Comparison of ENCODE assay signal across 8 cellular contexts in genomic region chr7:1912472-1913289, GRCh38.
A peak's percentile ranks its signal among the peaks of the same experiment; 100 is the strongest.
DNase-seq lines count a peak whose midpoint lies in the region; ATAC-seq, FAIRE-seq and TF ChIP-seq lines count a peak whose summit lies in the region.
"Had no signal": no experiment of that assay in that cellular context is flagged by ENCODE, and none has a peak within 500 bp of the region (broad histone marks: within the 10 kb centered on the region; RNA-seq: fewer than 3 reads in every experiment).

No MANE protein-coding gene starts in this region.

- CTCF ChIA-PET in PC-3 (lab: Charles Lee) = no interaction called here

- H3K27me3 ChIP-seq in H7 (ENCODE audit: control insufficient read depth, insufficient read depth, low read length) (no peaks in the 10 kb centered on the region), kidney epithelial cell (ENCODE audit: control insufficient read depth, insufficient read depth, low read length) (no peaks in the 10 kb centered on the region), PC-3 (ENCODE audit: low read length) (no peaks in the 10 kb centered on the region)
- H3K27me3 ChIP-seq: stomach had no signal

- no peaks in the 10 kb centered on the region for H4K20me1 ChIP-seq in PC-3 (ENCODE audit: low read length)

- DNase-seq in H7 = peak; percentile 82
- DNase-seq in astrocyte of the hippocampus (ENCODE audit: low read depth, low spot score) = peak; percentile 94
- peak; percentile 62 for DNase-seq in kidney epithelial cell (ENCODE audit: low read depth)
- peak; percentile 48 for DNase-seq in urothelium cell line (ENCODE audit: low spot score)
- no peak for DNase-seq in HPDE6-E6E7 (ENCODE audit: extremely low spot score)
- no peak for DNase-seq in PC-3
- DNase-seq: stomach had no signal

- H3K9ac ChIP-seq in PC-3 (ENCODE audit: low read length) = no peak overlapping the region

- POLR2A ChIA-PET in PC-3 (lab: Charles Lee; ENCODE audit: unreplicated experiment) = no interaction called here

- H3K4me1 ChIP-seq in PC-3 (ENCODE audit: insufficient read depth, low read length) = no peaks in the 10 kb centered on the region

- H3K4me3 ChIP-seq in H7 (ENCODE audit: insufficient read depth, low read depth, low read length) (no peak overlapping the region), kidney epithelial cell (ENCODE audit: low read depth, low read length) (no peak overlapping the region), PC-3 (ENCODE audit: low read length) (no peak overlapping the region)
- H3K4me3 ChIP-seq: stomach had no signal

- no peaks in the 10 kb centered on the region for H3F3A ChIP-seq in PC-3 (ENCODE audit: low read length, unreplicated experiment)

- BruUV-seq in PC-3 (replicated peaks; lab: Mats Ljungman, UMichigan) = no TSS peak

- no peaks in the 10 kb centered on the region for H3K79me2 ChIP-seq in PC-3 (ENCODE audit: low read length)

- H3K27ac ChIP-seq in PC-3 (ENCODE audit: low read length) = no peak overlapping the region
- H3K27ac ChIP-seq: stomach had no signal

- H3K4me2 ChIP-seq in PC-3 (ENCODE audit: low read length) = no peak overlapping the region

- ATAC-seq in GM21576 (IDR thresholded peaks at IDR 0.05; ENCODE audit: unreplicated experiment) (no peak), PC-3 (no peak)

- no peak overlapping the region for H2AFZ ChIP-seq in PC-3 (ENCODE audit: low read length)

- H3K9me3 ChIP-seq in PC-3 (ENCODE audit: low read length) = no peaks in the 10 kb centered on the region
- H3K9me3 ChIP-seq: stomach had no signal

- peak; percentile 91 for FAIRE-seq in urothelium cell line (lab: Jason Lieb, UNC)

- no peaks in the 10 kb centered on the region for H3K9me2 ChIP-seq in PC-3 (replicated peaks; ENCODE audit: low read length)

- TF ChIP-seq CTCF in kidney epithelial cell (IDR thresholded peaks at IDR 0.05; ENCODE audit: insufficient read depth, low read length, poor library complexity, severe bottlenecking) (peak; percentile 45), PC-3 (conservative IDR thresholded peaks at IDR 0.05; ENCODE audit: low read depth, low read length) (no peak)

- intact Hi-C loops in PC-3 (cut with micrococcal nuclease) = no loop called here

- no peaks in the 10 kb centered on the region for H3K36me3 ChIP-seq in H7 (replicated peaks; ENCODE audit: control insufficient read depth, insufficient read depth, low read length)
- H3K36me3 ChIP-seq in kidney epithelial cell (ENCODE audit: control insufficient read depth, insufficient read depth, low read length) = no peaks in the 10 kb centered on the region
- H3K36me3 ChIP-seq in PC-3 (ENCODE audit: low read depth, low read length) = no peaks in the 10 kb centered on the region

Comparison
In these comparisons a context has a peak if more than half of its experiments do, and no peak if none do; other contexts are left out.
1. DNase-seq: peak in H7 (single experiment), astrocyte of the hippocampus (single experiment), kidney epithelial cell (single experiment) and urothelium cell line (single experiment); none in HPDE6-E6E7 (single experiment) and PC-3 (single experiment).